Comparison of ENCODE assay signal across 1 cellular context in genomic region chr15:74823324-74823723, GRCh38.
TF ChIP-seq lines count a peak whose summit lies in the region.

No MANE protein-coding gene starts in this region.

TF ChIP-seq in K562, 482 proteins besides CTCF, POLR2A, EP300 and RAD21:
- TF ChIP-seq NR2C2 (CRISPR knock-in tag; IDR thresholded peaks at IDR 0.05) (no peak), NR2C2 (tag; IDR thresholded peaks at IDR 0.05) (no peak), DNMT1 (IDR thresholded peaks at IDR 0.05) (no peak), ATF3 (IDR thresholded peaks at IDR 0.05) (peak; percentile 42; the same call in 1 of the 2 replicates), ATF3 (CRISPR knock-in tag; conservative IDR thresholded peaks at IDR 0.05) (no peak), CXXC5 (CRISPR knock-in tag; IDR thresholded peaks at IDR 0.05) (no peak), CC2D1A (IDR thresholded peaks at IDR 0.05) (no peak), PREB (CRISPR knock-in tag; IDR thresholded peaks at IDR 0.05) (no peak), GTF3C2 (IDR thresholded peaks at IDR 0.05; ENCODE audit: borderline replicate concordance, extremely low read depth, insufficient read length) (no peak), SRSF9 (IDR thresholded peaks at IDR 0.05; ENCODE audit: borderline replicate concordance, low read depth, low read length) (no peak), PCBP2 (IDR thresholded peaks at IDR 0.05; ENCODE audit: low read depth, low read length, poor library complexity, severe bottlenecking) (no peak), AFF4 (CRISPR knock-in tag; IDR thresholded peaks at IDR 0.05) (no peak), SAFB2 (IDR thresholded peaks at IDR 0.05; ENCODE audit: borderline replicate concordance, low read depth, low read length, severe bottlenecking) (no peak), ZBTB1 (CRISPR knock-in tag; IDR thresholded peaks at IDR 0.05; ENCODE audit: borderline replicate concordance, low read depth) (no peak), FOSL1 (tag; conservative IDR thresholded peaks at IDR 0.05) (peak; percentile 42; the same call in 1 of the 2 replicates), MAFG (tag; conservative IDR thresholded peaks at IDR 0.05) (no peak), PHTF2 (CRISPR knock-in tag; IDR thresholded peaks at IDR 0.05) (no peak), TEAD4 (IDR thresholded peaks at IDR 0.05; ENCODE audit: low read length) (no peak), TEAD4 (CRISPR knock-in tag; IDR thresholded peaks at IDR 0.05; ENCODE audit: borderline replicate concordance) (no peak), ESRRA (IDR thresholded peaks at IDR 0.05; ENCODE audit: borderline replicate concordance, low read depth) (no peak), MCM7 (IDR thresholded peaks at IDR 0.05) (no peak), IFI16 (CRISPR knock-in tag; IDR thresholded peaks at IDR 0.05) (no peak), JUND (IDR thresholded peaks at IDR 0.05; ENCODE audit: borderline replicate concordance, low read depth, low read length) (peak; percentile 56), JUND (tag; IDR thresholded peaks at IDR 0.05; ENCODE audit: borderline replicate concordance, low read depth, low read length) (no peak), ELF4 (CRISPR knock-in tag; IDR thresholded peaks at IDR 0.05) (no peak)
